ENCODE assay signal across 18 cellular contexts in the genomic region with DNA sequence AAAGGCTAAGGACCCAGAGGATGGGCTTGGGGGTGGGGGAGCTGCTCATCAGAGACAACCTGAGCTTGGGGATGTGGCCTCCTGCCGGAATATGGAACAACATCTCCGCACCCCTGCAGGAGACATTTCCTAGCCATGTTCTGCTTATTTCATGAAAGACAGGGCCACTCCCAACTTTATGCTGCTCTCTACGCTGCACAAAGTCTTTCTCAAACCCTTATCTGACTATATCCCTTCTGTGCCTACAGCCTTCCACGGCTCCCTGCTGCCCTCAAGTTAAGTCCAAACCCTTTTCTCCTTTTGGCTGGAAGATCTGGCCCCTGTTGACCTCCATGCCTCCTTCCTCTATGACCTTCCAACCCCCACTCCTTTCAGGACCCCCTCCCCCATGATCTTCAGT.
DNase-seq lines count a peak whose midpoint lies in the region; ATAC-seq and TF ChIP-seq lines count a peak whose summit lies in the region.
"Had no signal": no experiment of that assay in that cellular context is flagged by ENCODE, and none has a peak within 500 bp of the region (broad histone marks: within the 10 kb centered on the region; RNA-seq: fewer than 3 reads in every experiment).

No MANE protein-coding gene starts in this region.

- H3K4me3 ChIP-seq in GM23248 (no peak overlapping the region), brain microvascular endothelial cell (ENCODE audit: low read depth, low read length) (no peak overlapping the region), right cardiac atrium (ENCODE audit: low read length) (no peak overlapping the region)

- no peaks in the 10 kb centered on the region for H3K36me3 ChIP-seq in GM23248 (ENCODE audit: low read depth)
- H3K36me3 ChIP-seq in brain microvascular endothelial cell (replicated peaks), result no peaks in the 10 kb centered on the region

- peak overlapping the region; percentile 88 for H3K27ac Mint-ChIP-seq in osteocyte (ENCODE audit: unreplicated experiment)
- no peak overlapping the region for H3K27ac Mint-ChIP-seq in stimulated activated naive B cell treated with anti-CD40 and anti-IgM and Interleukin-4, amounts not matched to agents 10 μg/mL and 1 μg/mL and 100 μg/mL, for 72 hours
- H3K27ac Mint-ChIP-seq: activated T-helper 1 cell treated with anti-CD3 and anti-CD28 coated beads, Interleukin-12 subunit alpha, Interleukin-12 subunit beta, Interleukin-2, Interleukin-4 antibody, amounts not matched to agents 30 ng/mL and 10 ng/mL and 1 ng/mL, durations not matched to agents 14 hours and 24 hours and 36 hours; dendritic cell treated with granulocyte-macrophage colony-stimulating factor and Interleukin-4, amounts not matched to agents 40 ng/mL and 50 ng/mL, for 4 days; natural killer cell treated with Interleukin-12 subunit alpha and Interleukin-12 subunit beta and Interleukin-15 and Interleukin-18, amount 100 ng/mL, for 72 hours had no signal

- DNase-seq in GM23248, result peak; percentile 37
- DNase-seq in brain microvascular endothelial cell, result no peak
- DNase-seq in right cardiac atrium, result no peak
- no peak for DNase-seq in osteocyte (ENCODE audit: extremely low spot score, unreplicated experiment)
- DNase-seq in stimulated activated naive B cell treated with anti-CD40 and anti-IgM and Interleukin-4, amounts not matched to agents 10 μg/mL and 1 μg/mL and 100 μg/mL, for 72 hours, result no peak
- no peak for DNase-seq in stimulated activated naive CD4-positive, alpha-beta T cell (lab: John Stamatoyannopoulos, UW)
- DNase-seq in islet precursor cell, result no peak
- DNase-seq: activated CD4-positive, alpha-beta T cell treated with anti-CD3 and anti-CD28 coated beads for 1 hour; NCI-H1105; NK-92 treated with Interleukin-12 subunit alpha and Interleukin-12 subunit beta, amount 100 ng/mL, for 24 hours; stimulated activated CD4-positive, alpha-beta T cell treated with anti-CD3 and anti-CD28 coated beads, Interleukin-12 subunit alpha, Interleukin-12 subunit beta, amount 100 ng/mL, for 4 hours; substantia nigra had no signal

- peaks cover 17% of the 10 kb centered on the region for H3K4me1 ChIP-seq in GM23248 (ENCODE audit: insufficient read depth)
- peaks cover 10% of the 10 kb centered on the region for H3K4me1 ChIP-seq in right cardiac atrium (ENCODE audit: control insufficient read depth, insufficient read depth, low read length)

- no peaks in the 10 kb centered on the region for H3K79me2 ChIP-seq in GM23248 (ENCODE audit: insufficient read depth)

- peaks cover 3% of the 10 kb centered on the region for H3K36me3 Mint-ChIP-seq in osteocyte (ENCODE audit: unreplicated experiment)
- H3K36me3 Mint-ChIP-seq in stimulated activated naive B cell treated with anti-CD40 and anti-IgM and Interleukin-4, amounts not matched to agents 10 μg/mL and 1 μg/mL and 100 μg/mL, for 72 hours, result no peaks in the 10 kb centered on the region
- H3K36me3 Mint-ChIP-seq: activated naive CD4-positive, alpha-beta T cell treated with anti-CD3 and anti-CD28 coated beads, Interleukin-2, amount 50 U/mL, for 72 hours; CD14-positive monocyte; natural killer cell treated with Interleukin-12 subunit alpha and Interleukin-12 subunit beta and Interleukin-15 and Interleukin-18, amount 100 ng/mL, for 72 hours had no signal

- H3K4me3 Mint-ChIP-seq in osteocyte (ENCODE audit: unreplicated experiment), result no peak overlapping the region
- no peak overlapping the region for H3K4me3 Mint-ChIP-seq in stimulated activated naive B cell treated with anti-CD40 and anti-IgM and Interleukin-4, amounts not matched to agents 10 μg/mL and 1 μg/mL and 100 μg/mL, for 72 hours
- H3K4me3 Mint-ChIP-seq: activated T-helper 1 cell treated with anti-CD3 and anti-CD28 coated beads, Interleukin-12 subunit alpha, Interleukin-12 subunit beta, Interleukin-2, Interleukin-4 antibody, amounts not matched to agents 30 ng/mL and 10 ng/mL and 1 ng/mL, durations not matched to agents 14 hours and 24 hours and 36 hours; CD14-positive monocyte; dendritic cell treated with granulocyte-macrophage colony-stimulating factor and Interleukin-4, amounts not matched to agents 40 ng/mL and 50 ng/mL, for 4 days; natural killer cell treated with Interleukin-12 subunit alpha and Interleukin-12 subunit beta and Interleukin-15 and Interleukin-18, amount 100 ng/mL, for 72 hours had no signal

- no peaks in the 10 kb centered on the region for H3K27me3 ChIP-seq in GM23248 (replicated peaks; ENCODE audit: insufficient read depth)
- H3K27me3 ChIP-seq in brain microvascular endothelial cell (replicated peaks), result no peaks in the 10 kb centered on the region
- H3K27me3 ChIP-seq in right cardiac atrium (ENCODE audit: control insufficient read depth, insufficient read depth), result no peaks in the 10 kb centered on the region

- H3K27me3 Mint-ChIP-seq in osteocyte (ENCODE audit: unreplicated experiment), result no peaks in the 10 kb centered on the region
- H3K27me3 Mint-ChIP-seq in stimulated activated naive B cell treated with anti-CD40 and anti-IgM and Interleukin-4, amounts not matched to agents 10 μg/mL and 1 μg/mL and 100 μg/mL, for 72 hours, result peaks cover 9 to 14% of the 10 kb centered on the region in 2 donors

- ATAC-seq in right cardiac atrium (peak; percentile 31 to 46), GM19035 (IDR thresholded peaks at IDR 0.05; ENCODE audit: unreplicated experiment) (no peak)
- no peak for ATAC-seq in stimulated activated naive B cell treated with anti-CD40 and anti-IgM and Interleukin-4, amounts not matched to agents 10 μg/mL and 1 μg/mL and 100 μg/mL, for 72 hours (replicated peaks)
- ATAC-seq: activated naive CD4-positive, alpha-beta T cell treated with anti-CD3 and anti-CD28 coated beads, Interleukin-2, amount 50 U/mL, for 72 hours had no signal

- H3K9me3 ChIP-seq in GM23248 (ENCODE audit: low read depth) (no peaks in the 10 kb centered on the region), right cardiac atrium (ENCODE audit: control insufficient read depth, low read length) (no peaks in the 10 kb centered on the region)

- peaks cover 73% of the 10 kb centered on the region for H3K4me1 Mint-ChIP-seq in osteocyte (ENCODE audit: unreplicated experiment)
- H3K4me1 Mint-ChIP-seq in stimulated activated naive B cell treated with anti-CD40 and anti-IgM and Interleukin-4, amounts not matched to agents 10 μg/mL and 1 μg/mL and 100 μg/mL, for 72 hours, result no peaks in the 10 kb centered on the region
- H3K4me1 Mint-ChIP-seq: CD14-positive monocyte had no signal

- peak overlapping the region; percentile 27 for H3K4me2 ChIP-seq in GM23248 (ENCODE audit: unreplicated experiment)

- peaks cover 4% of the 10 kb centered on the region; the same call in 1 of the 2 replicates for H3F3A ChIP-seq in GM23248 (ENCODE audit: insufficient read depth)

- no peaks in the 10 kb centered on the region for H3K9me3 Mint-ChIP-seq in osteocyte (ENCODE audit: unreplicated experiment)
- peaks cover 0 to 6% of the 10 kb centered on the region in 2 donors for H3K9me3 Mint-ChIP-seq in stimulated activated naive B cell treated with anti-CD40 and anti-IgM and Interleukin-4, amounts not matched to agents 10 μg/mL and 1 μg/mL and 100 μg/mL, for 72 hours
- H3K9me3 Mint-ChIP-seq: activated naive CD4-positive, alpha-beta T cell treated with anti-CD3 and anti-CD28 coated beads, Interleukin-2, amount 50 U/mL, for 72 hours; activated T-helper 1 cell treated with anti-CD3 and anti-CD28 coated beads, Interleukin-12 subunit alpha, Interleukin-12 subunit beta, Interleukin-2, Interleukin-4 antibody, amounts not matched to agents 30 ng/mL and 10 ng/mL and 1 ng/mL, durations not matched to agents 14 hours and 24 hours and 36 hours; dendritic cell treated with granulocyte-macrophage colony-stimulating factor and Interleukin-4, amounts not matched to agents 40 ng/mL and 50 ng/mL, for 4 days; natural killer cell treated with Interleukin-12 subunit alpha and Interleukin-12 subunit beta and Interleukin-15 and Interleukin-18, amount 100 ng/mL, for 72 hours had no signal

- no peaks in the 10 kb centered on the region for H3K9me2 ChIP-seq in GM23248 (ENCODE audit: insufficient read depth)

- H3K9ac ChIP-seq in GM23248, result peak overlapping the region; percentile 25; the same call in 1 of the 2 replicates

- TF ChIP-seq CTCF in brain microvascular endothelial cell (IDR thresholded peaks at IDR 0.05; ENCODE audit: low read depth, low read length, missing control alignments) (peak; percentile 28), osteocyte (IDR thresholded peaks at IDR 0.05) (no peak)

- WGBS in GM23248 (ENCODE audit: low coverage in 1 of 2, low lambda C conversion rate in 2 of 2, missing lambda C conversion rate in 2 of 2), 2 experiments, result 97 to 98% methylated on average over 4 of the region's 4 CpGs
- WGBS in right cardiac atrium, result 48% methylated on average over 4 of the region's 4 CpGs

- no peak overlapping the region for H2AFZ ChIP-seq in GM23248

- no peaks in the 10 kb centered on the region for H4K20me1 ChIP-seq in GM23248 (ENCODE audit: insufficient read depth)

- intact Hi-C loops in right cardiac atrium (cut with DNase I), result no loop called here

- in situ Hi-C loops in GM23248 (cut with MboI), result no loop called here
- in situ Hi-C loops in brain microvascular endothelial cell (cut with HindIII; ENCODE audit: low pct_ligation_motif_present, low sequenced_read_pairs), result no loop called here

- H3K27ac ChIP-seq in GM23248 (peak overlapping the region; percentile 67), brain microvascular endothelial cell (peak overlapping the region; percentile 95), right cardiac atrium (ENCODE audit: low read length) (no peak overlapping the region)

Comparison
In these comparisons a context has a peak if more than half of its experiments do, and no peak if none do; other contexts are left out.
1. ATAC-seq: peak in right cardiac atrium (2 of 2); none in stimulated activated naive B cell treated with anti-CD40 and anti-IgM and Interleukin-4, amounts not matched to agents 10 μg/mL and 1 μg/mL and 100 μg/mL, for 72 hours (0 of 2) and GM19035 (single experiment).